In genomic region chr6:137867685-137868509, GRCh38 we compare ENCODE assay signal across 8 cellular contexts. TPM values are rescaled to one million over a fixed set of nuclear protein-coding genes. Genes with fewer than 3 reads are reported as not detected.
DNase-seq lines count a peak whose midpoint lies in the region; ATAC-seq, FAIRE-seq and TF ChIP-seq lines count a peak whose summit lies in the region.

No MANE protein-coding gene starts in this region.

- DNase-seq in activated CD8-positive, alpha-beta memory T cell treated with anti-CD3 and anti-CD28 coated beads for 24 hours: peak; percentile 78
- no peak for DNase-seq in activated CD8-positive, alpha-beta memory T cell treated with anti-CD3 and anti-CD28 coated beads, Interleukin-2, amount 50 U/mL, for 48 hours
- DNase-seq in WERI-Rb-1 (peak; percentile 47), mucosa of descending colon (peak; percentile 63 to 69 (median 67)), urothelium cell line (ENCODE audit: low spot score) (peak; percentile 27), foreskin melanocyte (no peak)

- peak; percentile 32 for ATAC-seq in mucosa of descending colon

- H3K9me3 ChIP-seq in HUES48 (ENCODE audit: control insufficient read depth, insufficient read depth, low read length) (no peaks in the 10 kb centered on the region), WERI-Rb-1 (ENCODE audit: severe bottlenecking) (no peaks in the 10 kb centered on the region), endocrine pancreas (ENCODE audit: control insufficient read depth, low read length) (no peaks in the 10 kb centered on the region), mucosa of descending colon (no peaks in the 10 kb centered on the region)

- H3K9ac ChIP-seq in HUES48 (ENCODE audit: low read depth, low read length): peak overlapping the region; percentile 57; the same call in 1 of the 2 replicates
- peak overlapping the region; percentile 92 for H3K9ac ChIP-seq in endocrine pancreas (ENCODE audit: control insufficient read depth, insufficient read depth, low read length)

- peak overlapping the region; percentile 77 for H3K4me3 ChIP-seq in HUES48 (ENCODE audit: low read depth, low read length)
- peak overlapping the region; percentile 64 for H3K4me3 ChIP-seq in WERI-Rb-1 (ENCODE audit: low read depth, low read length)
- H3K4me3 ChIP-seq in endocrine pancreas (ENCODE audit: control insufficient read depth, insufficient read depth, low read length): peak overlapping the region; percentile 86
- H3K4me3 ChIP-seq in mucosa of descending colon: peak overlapping the region; percentile 78

- FAIRE-seq in urothelium cell line (lab: Jason Lieb, UNC): no peak

- H3K27ac ChIP-seq in HUES48 (ENCODE audit: low read depth, low read length) (peak overlapping the region; percentile 30), WERI-Rb-1 (peak overlapping the region; percentile 77)

- peaks cover 27% of the 10 kb centered on the region for H3K27me3 ChIP-seq in HUES48 (ENCODE audit: control insufficient read depth, insufficient read depth, low read length)
- H3K27me3 ChIP-seq in WERI-Rb-1 (ENCODE audit: insufficient read depth, low read depth, severe bottlenecking): no peaks in the 10 kb centered on the region
- no peaks in the 10 kb centered on the region for H3K27me3 ChIP-seq in endocrine pancreas (ENCODE audit: control insufficient read depth, insufficient read depth, low read length)

- intact Hi-C loops in mucosa of descending colon (cut with DNase I, micrococcal nuclease): no loop called here

- H3K36me3 ChIP-seq in HUES48 (ENCODE audit: control insufficient read depth, insufficient read depth, low read length) (no peaks in the 10 kb centered on the region), WERI-Rb-1 (peaks cover 4% of the 10 kb centered on the region; the same call in 1 of the 2 replicates), endocrine pancreas (ENCODE audit: control insufficient read depth, insufficient read depth, low read length) (no peaks in the 10 kb centered on the region), mucosa of descending colon (ENCODE audit: low read depth) (no peaks in the 10 kb centered on the region)

- no peak for TF ChIP-seq CTCF in WERI-Rb-1 (IDR thresholded peaks at IDR 0.05; ENCODE audit: low read depth, low read length)
- no peak for TF ChIP-seq CTCF in mucosa of descending colon (IDR thresholded peaks at IDR 0.05)

- H3K4me1 ChIP-seq in HUES48 (ENCODE audit: control insufficient read depth, insufficient read depth, low read length) (peaks cover 40% of the 10 kb centered on the region), endocrine pancreas (ENCODE audit: control insufficient read depth, insufficient read depth, low read length) (no peaks in the 10 kb centered on the region), mucosa of descending colon (ENCODE audit: low read depth) (peaks cover 23% of the 10 kb centered on the region)

RNA-seq across cellular contexts. Expression of gene TNFAIP3, which starts 0.8 kb away (rescaled TPM):
- 10 to 100 TPM; 49.3 to 65.2 (median 55.8) TPM for total RNA-seq in mucosa of descending colon

Comparison
In these comparisons a context has a peak if more than half of its experiments do, and no peak if none do; other contexts are left out.
1. DNase-seq: peak in activated CD8-positive, alpha-beta memory T cell treated with anti-CD3 and anti-CD28 coated beads for 24 hours (single experiment), WERI-Rb-1 (single experiment), mucosa of descending colon (3 of 3) and urothelium cell line (single experiment); none in activated CD8-positive, alpha-beta memory T cell treated with anti-CD3 and anti-CD28 coated beads, Interleukin-2, amount 50 U/mL, for 48 hours (single experiment) and foreskin melanocyte (single experiment).
2. Peak in every context shown above with its lines, with median percentiles within 50 percentile points of each other: H3K4me3 ChIP-seq.